ENCODE assay signal across 17 cellular contexts in genomic region chr7:22676385-22676784, GRCh38.
DNase-seq lines count a peak whose midpoint lies in the region; ATAC-seq and TF ChIP-seq lines count a peak whose summit lies in the region.
"Had no signal": no experiment of that assay in that cellular context is flagged by ENCODE, and none has a peak within 500 bp of the region (broad histone marks: within the 10 kb centered on the region; RNA-seq: fewer than 3 reads in every experiment).

No MANE protein-coding gene starts in this region.

- peaks cover 4% of the 10 kb centered on the region for H3K27me3 Mint-ChIP-seq in T-helper 2 cell treated with Interferon-gamma antibody and Interleukin-4, amounts not matched to agents 5 μg/mL and 100 μg/mL, for 36 hours (ENCODE audit: low read depth)

- peak overlapping the region; percentile 79 for H3K27ac Mint-ChIP-seq in T-helper 2 cell treated with Interferon-gamma antibody and Interleukin-4, amounts not matched to agents 5 μg/mL and 100 μg/mL, for 36 hours

- H3K9me3 ChIP-seq in OCI-LY3 (ENCODE audit: insufficient read depth, low read length) = no peaks in the 10 kb centered on the region
- H3K9me3 ChIP-seq: ovary had no signal

- H3K36me3 Mint-ChIP-seq in T-helper 2 cell treated with Interferon-gamma antibody and Interleukin-4, amounts not matched to agents 5 μg/mL and 100 μg/mL, for 36 hours (ENCODE audit: low read depth) = peaks cover 17% of the 10 kb centered on the region

- H3K9ac ChIP-seq in OCI-LY3 (ENCODE audit: low read length) = peak overlapping the region; percentile 53; the same call in 1 of the 2 replicates

- peaks cover 74% of the 10 kb centered on the region for H3K4me1 ChIP-seq in OCI-LY3 (ENCODE audit: low read length)

- peaks cover 29% of the 10 kb centered on the region for H3K36me3 ChIP-seq in OCI-LY3 (replicated peaks; ENCODE audit: low read depth, low read length)
- H3K36me3 ChIP-seq: ovary had no signal

- H4K20me1 ChIP-seq in OCI-LY3 (ENCODE audit: insufficient read depth, low read length) = peaks cover 81% of the 10 kb centered on the region

- no peaks in the 10 kb centered on the region for H3K27me3 ChIP-seq in OCI-LY3 (ENCODE audit: low read depth, low read length)
- H3K27me3 ChIP-seq: ovary had no signal

- H3K4me1 Mint-ChIP-seq in T-helper 2 cell treated with Interferon-gamma antibody and Interleukin-4, amounts not matched to agents 5 μg/mL and 100 μg/mL, for 36 hours (ENCODE audit: low read depth) = peaks cover 82% of the 10 kb centered on the region

- no peak for DNase-seq in T-helper 2 cell treated with Interferon-gamma antibody and Interleukin-4, amounts not matched to agents 5 μg/mL and 100 μg/mL, for 36 hours (ENCODE audit: low spot score)
- DNase-seq in T-helper 2 cell (no peak), epithelial cell of prostate (ENCODE audit: low read depth, low spot score) (no peak), NCI-H345 treated with DMSO at 0.1 percent for 48 hours (lab: John Stamatoyannopoulos, UW; ENCODE audit: unreplicated experiment) (no peak), GOT3 (lab: John Stamatoyannopoulos, UW) (no peak)
- DNase-seq: activated effector memory CD4-positive, alpha-beta T cell treated with anti-CD3 and anti-CD28 coated beads, Interleukin-2, amount 50 U/mL, for 16 hours; COR-L47; GF-D8; islet precursor cell; NCI-H1436; NCI-H345; ovary; PC-9; stimulated activated CD4-positive, alpha-beta T cell treated with anti-CD3 and anti-CD28 coated beads, Interleukin-12 subunit alpha, Interleukin-12 subunit beta, amount 100 ng/mL, for 4 hours had no signal

- peak overlapping the region; percentile 70 for H3K4me3 Mint-ChIP-seq in T-helper 2 cell treated with Interferon-gamma antibody and Interleukin-4, amounts not matched to agents 5 μg/mL and 100 μg/mL, for 36 hours

- peak overlapping the region; percentile 96 for H3K27ac ChIP-seq in OCI-LY3 (ENCODE audit: low read length)
- peak overlapping the region; percentile 17 for H3K27ac ChIP-seq in epithelial cell of prostate
- H3K27ac ChIP-seq: ovary, PC-9 had no signal

- H3K79me2 ChIP-seq in OCI-LY3 (ENCODE audit: low read length) = peaks cover 100% of the 10 kb centered on the region

- H3K9me3 Mint-ChIP-seq in T-helper 2 cell treated with Interferon-gamma antibody and Interleukin-4, amounts not matched to agents 5 μg/mL and 100 μg/mL, for 36 hours = peaks cover 15% of the 10 kb centered on the region

- peak overlapping the region; percentile 54 for H3K4me3 ChIP-seq in OCI-LY3 (ENCODE audit: low read length)
- H3K4me3 ChIP-seq: ovary, PC-9 had no signal

- no peak for TF ChIP-seq CTCF in OCI-LY3 (IDR thresholded peaks at IDR 0.05; ENCODE audit: low read depth, low read length)

- H2AFZ ChIP-seq in OCI-LY3 (ENCODE audit: low read depth, low read length) = no peak overlapping the region
- H2AFZ ChIP-seq: PC-9 had no signal

- H3K4me2 ChIP-seq in OCI-LY3 (ENCODE audit: low read length) = peak overlapping the region; percentile 81
- H3K4me2 ChIP-seq: PC-9 had no signal

- ATAC-seq in GM18867 (IDR thresholded peaks at IDR 0.05; ENCODE audit: unreplicated experiment) (peak; percentile 37), HG02981 (IDR thresholded peaks at IDR 0.05; ENCODE audit: unreplicated experiment) (no peak)
